Comparison of ENCODE assay signal across 13 cellular contexts in genomic region chr4:6840062-6840976, GRCh38. TPM values are rescaled to one million over a fixed set of nuclear protein-coding genes. Genes with fewer than 3 reads are reported as not detected.
DNase-seq lines count a peak whose midpoint lies in the region; ATAC-seq, FAIRE-seq and TF ChIP-seq lines count a peak whose summit lies in the region.
"Had no signal": no experiment of that assay in that cellular context is flagged by ENCODE, and none has a peak within 500 bp of the region (broad histone marks: within the 10 kb centered on the region; RNA-seq: fewer than 3 reads in every experiment).

No MANE protein-coding gene starts in this region.

- TF ChIP-seq EP300 in HepG2 (IDR thresholded peaks at IDR 0.05; ENCODE audit: low read depth in 2 of 2, low read length in 2 of 2) (no peak), HepG2 (CRISPR knock-in tag; IDR thresholded peaks at IDR 0.05; ENCODE audit: borderline replicate concordance) (no peak)

- peaks cover 19% of the 10 kb centered on the region for H3K79me2 ChIP-seq in HepG2 (ENCODE audit: insufficient read depth, low read length)

- no peak overlapping the region; the same call in 1 of the 2 replicates for H3K9ac ChIP-seq in HepG2 (ENCODE audit: insufficient read depth, low read depth, low read length)

- peaks cover 0 to 5% of the 10 kb centered on the region in 2 donors for H3K9me3 Mint-ChIP-seq in effector memory CD8-positive, alpha-beta T cell
- H3K9me3 Mint-ChIP-seq: activated T-cell treated with anti-CD3 and anti-CD28 coated beads, Interleukin-2, amount 50 U/mL, for 24 hours had no signal

- CTCF ChIA-PET in HepG2 (lab: Yijun Ruan, JAX; ENCODE audit: low intra/inter-chr PET ratio, low total read pairs): no interaction called here

- FAIRE-seq in HepG2 (lab: Jason Lieb, UNC): no peak

- WGBS in HepG2 (ENCODE audit: low lambda C conversion rate): 80% methylated on average over 8 of the region's 8 CpGs

- H3K4me2 ChIP-seq in HepG2 (ENCODE audit: low read depth, low read length): no peak overlapping the region

- ATAC-seq in Right ventricle myocardium inferior (peak; percentile 87), HepG2 (peak; percentile 77), upper lobe of right lung (peak; percentile 55)
- no peak for ATAC-seq in effector memory CD8-positive, alpha-beta T cell (replicated peaks)

- H3K27ac ChIP-seq in HepG2 (ENCODE audit: extremely low read length, insufficient read depth, low read length) (peak overlapping the region; percentile 39), upper lobe of right lung (no peak overlapping the region)

- peaks cover 8 to 41% of the 10 kb centered on the region in 2 experiments; a peak in 4 of 5 replicates for H3K36me3 ChIP-seq in HepG2 (replicated peaks in 1 of 2; ENCODE audit: control insufficient read depth in 1 of 2, insufficient read depth in 2 of 2, low read length in 2 of 2)
- H3K36me3 ChIP-seq in upper lobe of right lung: peaks cover 15% of the 10 kb centered on the region

- no peak overlapping the region for H2AFZ ChIP-seq in HepG2 (ENCODE audit: low read length)

- POLR2A ChIA-PET in HepG2 (lab: Yijun Ruan, JAX): no interaction called here

- peak overlapping the region; percentile 15 to 66 for H3K27ac Mint-ChIP-seq in effector memory CD8-positive, alpha-beta T cell
- H3K27ac Mint-ChIP-seq: activated T-cell treated with anti-CD3 and anti-CD28 coated beads, Interleukin-2, amount 50 U/mL, for 24 hours had no signal

- no peak for TF ChIP-seq CTCF in HepG2 (CRISPR knock-in tag; IDR thresholded peaks at IDR 0.05)
- TF ChIP-seq CTCF in upper lobe of right lung (IDR thresholded peaks at IDR 0.05): no peak

- no peak overlapping the region for H3K4me3 Mint-ChIP-seq in effector memory CD8-positive, alpha-beta T cell
- H3K4me3 Mint-ChIP-seq: activated T-cell treated with anti-CD3 and anti-CD28 coated beads, Interleukin-2, amount 50 U/mL, for 24 hours had no signal

- peaks cover 26% of the 10 kb centered on the region for H3K4me1 ChIP-seq in HepG2 (ENCODE audit: insufficient read depth, low read length)
- H3K4me1 ChIP-seq in upper lobe of right lung: peaks cover 14% of the 10 kb centered on the region

- H3K4me1 Mint-ChIP-seq in effector memory CD8-positive, alpha-beta T cell (ENCODE audit: low read depth in 2 of 2): peaks cover 7 to 22% of the 10 kb centered on the region in 2 donors

- no peak for TF ChIP-seq RAD21 in HepG2 (CRISPR knock-in tag; IDR thresholded peaks at IDR 0.05)

- H3K27me3 ChIP-seq in HepG2 (ENCODE audit: control insufficient read depth in 1 of 2, insufficient read depth in 2 of 2, low read length in 2 of 2) (no peaks in the 10 kb centered on the region), upper lobe of right lung (no peaks in the 10 kb centered on the region)

- H3K4me3 ChIP-seq in HepG2 (replicated peaks in 1 of 3; ENCODE audit: insufficient read depth in 1 of 3, low read depth in 2 of 3, low read length in 3 of 3) (no peak overlapping the region), upper lobe of right lung (no peak overlapping the region)
- H3K4me3 ChIP-seq: lung had no signal

- H3K36me3 Mint-ChIP-seq in effector memory CD8-positive, alpha-beta T cell (ENCODE audit: insufficient read depth): peaks cover 37% of the 10 kb centered on the region

- no TSS peak for BruUV-seq in HepG2 (replicated peaks; lab: Mats Ljungman, UMichigan)

- intact Hi-C loops in Right ventricle myocardium inferior (cut with DNase I) (no loop called here), cardiac septum (cut with DNase I) (no loop called here), HepG2 (cut with micrococcal nuclease; ENCODE audit: unreplicated experiment) (no loop called here), upper lobe of right lung (cut with DNase I) (no loop called here)

- H3K27me3 Mint-ChIP-seq in effector memory CD8-positive, alpha-beta T cell: no peaks in the 10 kb centered on the region
- H3K27me3 Mint-ChIP-seq: activated T-cell treated with anti-CD3 and anti-CD28 coated beads, Interleukin-2, amount 50 U/mL, for 24 hours had no signal

- TF ChIP-seq POLR2A in HepG2 (IDR thresholded peaks at IDR 0.05; ENCODE audit: insufficient read depth in 1 of 2, low read depth in 2 of 2, low read length in 2 of 2): no peak

- H3K9me3 ChIP-seq in HepG2 (ENCODE audit: low read length) (no peaks in the 10 kb centered on the region), upper lobe of right lung (no peaks in the 10 kb centered on the region)

- DNase-seq in Right ventricle myocardium inferior (ENCODE audit: missing footprints): no peak
- no peak for DNase-seq in cardiac septum (ENCODE audit: low spot score)
- DNase-seq in effector memory CD8-positive, alpha-beta T cell: no peak
- peak; percentile 34 for DNase-seq in HepG2 (ENCODE audit: low spot score)
- no peak for DNase-seq in upper lobe of right lung
- no peak for DNase-seq in NCI-H526 treated with DMSO at 0.1 percent for 48 hours (lab: John Stamatoyannopoulos, UW)
- no peak for DNase-seq in stimulated activated CD4-positive, alpha-beta T cell treated with anti-CD3 and anti-CD28 coated beads, Interleukin-4, amount 100 ng/mL, for 1 hour
- DNase-seq in SHP77 (lab: John Stamatoyannopoulos, UW): no peak
- DNase-seq: 8988T; activated T-cell treated with anti-CD3 and anti-CD28 coated beads, Interleukin-2, amount 50 U/mL, for 24 hours; NCI-H2171; stimulated activated CD4-positive, alpha-beta T cell treated with anti-CD3 and anti-CD28 coated beads, Interleukin-4, amount 100 ng/mL, for 4 hours had no signal

- 0 out of 2 replicates have a peak, but pooled peaks cover 3% of the 10 kb centered on the region for H4K20me1 ChIP-seq in HepG2 (ENCODE audit: insufficient read depth, low read length)

- in situ Hi-C loops in HepG2 (cut with HindIII; ENCODE audit: extremely low pct_ligation_motif_present, low pct_unique_long_range_greater_than_20kb): no loop called here

TF ChIP-seq in HepG2, 621 proteins besides CTCF, POLR2A, EP300 and RAD21 (continues in another document):
- TF ChIP-seq MYPOP (CRISPR knock-in tag; IDR thresholded peaks at IDR 0.05) (no peak), ZC3H13 (CRISPR knock-in tag; IDR thresholded peaks at IDR 0.05) (no peak), NR2C2 (CRISPR knock-in tag; IDR thresholded peaks at IDR 0.05; ENCODE audit: borderline replicate concordance) (no peak), SP2 (CRISPR knock-in tag; IDR thresholded peaks at IDR 0.05) (no peak), HDAC1 (CRISPR knock-in tag; IDR thresholded peaks at IDR 0.05) (no peak)

RNA-seq across cellular contexts. Expression of gene KIAA0232, which starts 57.8 kb away (rescaled TPM):
- total RNA-seq in Right ventricle myocardium inferior (72.1 TPM), cardiac septum (73.0 TPM), HepG2 (2016; rRNA removed; fragmentation: Illumina TruSeq; extraction: Trizol) (17.1 and 24.1 TPM in 2 replicates), upper lobe of right lung (30.9 TPM)
- total RNA-seq in HepG2 (2016; cell fraction: cytosol; rRNA removed; fragmentation: Illumina TruSeq; extraction: Trizol; ENCODE audit: low read depth): 10.8 and 11.4 TPM in 2 replicates
- 17.2 and 22.3 TPM in 2 replicates for total RNA-seq in HepG2 (2016; cell fraction: insoluble cytoplasmic fraction; rRNA removed; fragmentation: Illumina TruSeq; extraction: Trizol)
- total RNA-seq in HepG2 (2016; cell fraction: membrane; rRNA removed; fragmentation: Illumina TruSeq; extraction: Trizol): 11.9 and 12.9 TPM in 2 replicates
- 25.6 and 32.5 TPM in 2 replicates for total RNA-seq in HepG2 (2016; cell fraction: nucleus; rRNA removed; fragmentation: Illumina TruSeq; extraction: Trizol)
- polyA plus RNA-seq in HepG2 (2011; rRNA removed): 7.8 and 8.1 TPM in 2 replicates
- polyA plus RNA-seq in HepG2 (2011; cell fraction: cytosol; rRNA removed): 3.8 and 5.9 TPM in 2 replicates
- 9.7 and 12.4 TPM in 2 replicates for polyA plus RNA-seq in HepG2 (2011; cell fraction: nucleus; rRNA removed)
- 10.7 and 10.9 TPM in 2 replicates for polyA plus RNA-seq in HepG2 (2012)
- 0.92 and 1.4 TPM in 2 replicates for polyA plus RNA-seq in HepG2 (2016; cell fraction: cytosol; fragmentation: Illumina TruSeq; extraction: Trizol; ENCODE audit: low read depth)
- 13.7 and 13.8 TPM in 2 replicates for polyA plus RNA-seq in HepG2 (2016; cell fraction: insoluble cytoplasmic fraction; fragmentation: Illumina TruSeq; extraction: Trizol; ENCODE audit: low read depth)
- 2.4 and 2.8 TPM in 2 replicates for polyA plus RNA-seq in HepG2 (2016; cell fraction: membrane; fragmentation: Illumina TruSeq; extraction: Trizol; ENCODE audit: low read depth)
- 20.4 and 20.5 TPM in 2 replicates for polyA plus RNA-seq in HepG2 (2016; cell fraction: nucleus; fragmentation: Illumina TruSeq; extraction: Trizol; ENCODE audit: insufficient read depth, low read depth)
- 22.4 and 23.8 TPM in 2 replicates for polyA minus RNA-seq in HepG2 (2011; rRNA and poly(A)+ RNA removed; ENCODE audit: low replicate concordance)
- polyA minus RNA-seq in HepG2 (2011; cell fraction: cytosol; rRNA and poly(A)+ RNA removed): 6.6 and 9.1 TPM in 2 replicates
- 29.7 and 41.5 TPM in 2 replicates for polyA minus RNA-seq in HepG2 (2011; cell fraction: nucleus; rRNA and poly(A)+ RNA removed)
